In the genomic region with DNA sequence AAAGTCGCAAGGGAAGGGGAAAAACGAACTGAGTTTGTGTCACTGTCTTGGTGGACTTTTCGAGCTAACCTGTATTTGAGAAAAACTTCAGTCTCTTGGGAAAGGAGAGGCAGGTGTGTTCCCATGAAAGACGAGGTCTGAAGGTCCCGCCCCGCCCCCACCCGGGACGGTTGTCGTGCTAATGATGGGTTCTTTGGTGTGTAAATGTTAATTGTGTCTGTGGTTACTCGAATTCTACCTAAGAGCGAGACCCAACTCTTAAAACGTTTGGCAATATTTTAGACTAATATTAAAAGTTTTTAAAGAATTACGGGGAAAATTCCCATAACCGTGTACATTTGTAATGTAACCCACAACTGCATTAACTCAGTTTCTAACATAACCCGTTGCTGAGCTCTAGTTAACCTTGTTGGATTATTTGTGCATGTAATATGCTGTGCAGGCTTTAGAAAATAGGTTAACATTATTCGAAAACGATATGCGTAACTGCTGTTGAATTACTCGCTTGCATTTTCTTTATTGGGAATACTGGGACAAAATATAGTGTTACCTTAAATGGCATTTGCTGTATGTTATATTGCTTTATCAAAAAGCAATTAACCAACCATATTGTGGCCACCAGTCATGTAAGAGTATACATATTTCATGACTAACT, we compare ENCODE assay signal across 1 cellular context.
TF ChIP-seq lines count a peak whose summit lies in the region.

No MANE protein-coding gene starts in this region.

TF ChIP-seq in HCT116, 20 proteins besides CTCF, POLR2A, EP300 and RAD21 (continued from another document):
- TF ChIP-seq ZNF274 (IDR thresholded peaks at IDR 0.05; ENCODE audit: low read depth, low read length) (no peak), EZH2phosphoT487 (IDR thresholded peaks at IDR 0.05; ENCODE audit: borderline replicate concordance) (no peak), EGR1 (IDR thresholded peaks at IDR 0.05; ENCODE audit: low read depth) (no peak), FOSL1 (IDR thresholded peaks at IDR 0.05; ENCODE audit: low read depth) (no peak)
TF ChIP-seq in HCT116: peak in this region for 1.
